Comparison of ENCODE assay signal across 15 cellular contexts in the genomic region with DNA sequence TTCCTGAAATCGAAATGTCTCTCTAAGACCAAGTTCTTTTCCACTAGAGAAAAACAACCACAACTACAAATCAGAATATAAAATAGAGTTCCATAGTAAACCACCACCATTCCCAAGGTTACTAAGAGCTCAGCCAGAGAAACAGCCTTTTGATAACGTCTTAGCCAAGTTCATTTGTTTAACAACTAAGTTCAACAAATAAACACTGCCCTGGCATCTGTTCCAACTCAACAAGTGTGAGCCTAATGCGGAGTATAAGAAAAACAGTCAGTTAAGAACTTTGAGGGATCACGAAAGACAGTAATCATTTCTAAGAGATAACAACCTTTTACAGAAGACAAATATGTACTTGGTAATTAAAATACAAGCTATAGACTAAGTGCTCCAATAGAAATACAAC.
DNase-seq lines count a peak whose midpoint lies in the region; ATAC-seq and TF ChIP-seq lines count a peak whose summit lies in the region.
"Had no signal": no experiment of that assay in that cellular context is flagged by ENCODE, and none has a peak within 500 bp of the region (broad histone marks: within the 10 kb centered on the region; RNA-seq: fewer than 3 reads in every experiment).

No MANE protein-coding gene starts in this region.

- peaks cover 31% of the 10 kb centered on the region for H3K4me1 Mint-ChIP-seq in activated CD4-positive, alpha-beta T cell treated with anti-CD3 and anti-CD28 coated beads, Interleukin-2, amount 10 ng/mL, durations not matched to agents 7 days and 5 days

- ATAC-seq in thoracic aorta (ENCODE audit: insufficient number of reproducible peaks, low FRiP score, low read depth) (peak; percentile 9), HG02588 (IDR thresholded peaks at IDR 0.05; ENCODE audit: unreplicated experiment) (no peak)

- no peaks in the 10 kb centered on the region for H3K27me3 Mint-ChIP-seq in activated CD4-positive, alpha-beta T cell treated with anti-CD3 and anti-CD28 coated beads, Interleukin-2, amount 10 ng/mL, durations not matched to agents 7 days and 5 days

- no peak overlapping the region for H3K4me3 Mint-ChIP-seq in activated CD4-positive, alpha-beta T cell treated with anti-CD3 and anti-CD28 coated beads, Interleukin-2, amount 10 ng/mL, durations not matched to agents 7 days and 5 days

- peak overlapping the region; percentile 75 for H3K9ac ChIP-seq in mesenchymal stem cell (ENCODE audit: low read length)

- no peak overlapping the region for H3K23ac ChIP-seq in mesenchymal stem cell (ENCODE audit: low read length in 2 of 2)

- H3K36me3 ChIP-seq in mesenchymal stem cell (ENCODE audit: control insufficient read depth in 1 of 2, insufficient read depth in 2 of 2, low read depth in 1 of 2, low read length in 2 of 2), result peaks cover under 1 to 3% of the 10 kb centered on the region in 2 experiments
- H3K36me3 ChIP-seq in thoracic aorta, result no peaks in the 10 kb centered on the region
- H3K36me3 ChIP-seq: spleen, tibial nerve had no signal

- H3K27me3 ChIP-seq in mesenchymal stem cell (ENCODE audit: control insufficient read depth in 1 of 2, insufficient read depth in 1 of 2, low read length in 2 of 2), result no peaks in the 10 kb centered on the region
- H3K27me3 ChIP-seq in thoracic aorta (replicated peaks; ENCODE audit: insufficient read depth), result no peaks in the 10 kb centered on the region
- H3K27me3 ChIP-seq: MG63, spleen, tibial nerve had no signal

- no peak overlapping the region for H4K91ac ChIP-seq in mesenchymal stem cell (ENCODE audit: low read length)

- H3K4me2 ChIP-seq in mesenchymal stem cell (ENCODE audit: low read length, poor library complexity, severe bottlenecking), result no peak overlapping the region

- H3K4me1 ChIP-seq in mesenchymal stem cell (ENCODE audit: control insufficient read depth, insufficient read depth, low read depth, low read length) (no peaks in the 10 kb centered on the region), thoracic aorta (ENCODE audit: control insufficient read depth in 1 of 2, low read depth in 2 of 2) (peaks cover 59 to 92% of the 10 kb centered on the region in 2 donors)

- POLR2A ChIA-PET in activated CD4-positive, alpha-beta T cell treated with anti-CD3 and anti-CD28 coated beads, Interleukin-2, amount 10 ng/mL, durations not matched to agents 7 days and 5 days (lab: Charles Lee), result no interaction called here

- H3K27ac Mint-ChIP-seq in activated CD4-positive, alpha-beta T cell treated with anti-CD3 and anti-CD28 coated beads, Interleukin-2, amount 10 ng/mL, durations not matched to agents 7 days and 5 days, result peak overlapping the region; percentile 83

- no peak overlapping the region for H2BK5ac ChIP-seq in mesenchymal stem cell (ENCODE audit: low read depth, low read length, poor library complexity, severe bottlenecking)

- H3K27ac ChIP-seq in mesenchymal stem cell (ENCODE audit: low read length, poor library complexity, severe bottlenecking), result no peak overlapping the region
- H3K27ac ChIP-seq in thoracic aorta, result peak overlapping the region; percentile 36 to 77

- H3K4me3 ChIP-seq in astrocyte of the spinal cord (ENCODE audit: low read depth, low read length), result no peak overlapping the region
- peak overlapping the region in 1 of 2 experiments; percentile 61 for H3K4me3 ChIP-seq in mesenchymal stem cell (ENCODE audit: insufficient read depth in 1 of 2, low read depth in 1 of 2, low read length in 2 of 2)
- peak overlapping the region; percentile 26 for H3K4me3 ChIP-seq in thoracic aorta
- H3K4me3 ChIP-seq: MG63, spleen, tibial nerve had no signal

- no peak overlapping the region for H3K18ac ChIP-seq in mesenchymal stem cell (ENCODE audit: low read depth in 1 of 2, low read length in 2 of 2)

- no peak overlapping the region for H3K4ac ChIP-seq in mesenchymal stem cell (ENCODE audit: low read depth in 1 of 2, low read length in 2 of 2)

- H4K8ac ChIP-seq in mesenchymal stem cell (ENCODE audit: low read length), result no peak overlapping the region

- H2AK5ac ChIP-seq in mesenchymal stem cell (ENCODE audit: low read length, severe bottlenecking), result no peak overlapping the region

- 28% methylated on average over 2 of the region's 4 CpGs for WGBS in mesenchymal stem cell

- CTCF ChIA-PET in activated CD4-positive, alpha-beta T cell treated with anti-CD3 and anti-CD28 coated beads, Interleukin-2, amount 10 ng/mL, durations not matched to agents 7 days and 5 days (lab: Charles Lee), result interaction anchor here (0.6 to 1.2 kb wide), 2 partner anchors 8 to 312 kb away, joined by 3 read pairs; no protein-coding TSS in a partner anchor

- in situ Hi-C loops in astrocyte of the spinal cord (cut with HindIII; ENCODE audit: low sequenced_read_pairs), result no loop called here

- H3K14ac ChIP-seq in mesenchymal stem cell (ENCODE audit: low read length in 2 of 2), result no peak overlapping the region

- H3K9me3 Mint-ChIP-seq in activated CD4-positive, alpha-beta T cell treated with anti-CD3 and anti-CD28 coated beads, Interleukin-2, amount 10 ng/mL, durations not matched to agents 7 days and 5 days, result peaks cover 24% of the 10 kb centered on the region

- H3K36me3 Mint-ChIP-seq in activated CD4-positive, alpha-beta T cell treated with anti-CD3 and anti-CD28 coated beads, Interleukin-2, amount 10 ng/mL, durations not matched to agents 7 days and 5 days (ENCODE audit: low read depth), result peaks cover 41% of the 10 kb centered on the region

- H2BK15ac ChIP-seq in mesenchymal stem cell (ENCODE audit: low read depth, poor library complexity, severe bottlenecking), result no peak overlapping the region

- H2BK120ac ChIP-seq in mesenchymal stem cell (ENCODE audit: low read depth, low read length), result no peak overlapping the region

- DNase-seq in activated CD4-positive, alpha-beta T cell treated with anti-CD3 and anti-CD28 coated beads, Interleukin-2, amount 10 ng/mL, durations not matched to agents 7 days and 5 days, result no peak
- no peak for DNase-seq in activated CD4-positive, alpha-beta T cell treated with anti-CD3 and anti-CD28 coated beads for 48 hours
- DNase-seq in astrocyte of the spinal cord (ENCODE audit: low read depth, low spot score) (peak; percentile 36), mesenchymal stem cell (peak; percentile 80), thoracic aorta (ENCODE audit: low spot score) (no peak), C1 segment of cervical spinal cord (lab: John Stamatoyannopoulos, UW) (no peak), HuH-7.5 (ENCODE audit: low spot score) (no peak)
- DNase-seq: activated CD4-positive, alpha-beta T cell treated with anti-CD3 and anti-CD28 coated beads for 4 hours; activated effector memory CD4-positive, alpha-beta T cell treated with Interleukin-2 at 50 U/mL for 16 hours; DMS153; MG63; NCI-H2107; spleen had no signal

- H3K9me3 ChIP-seq in mesenchymal stem cell (ENCODE audit: control insufficient read depth, low read length), result no peaks in the 10 kb centered on the region
- H3K9me3 ChIP-seq in thoracic aorta, result no peaks in the 10 kb centered on the region
- H3K9me3 ChIP-seq: MG63, spleen, tibial nerve had no signal

- no peak overlapping the region for H2BK12ac ChIP-seq in mesenchymal stem cell (ENCODE audit: low read length in 2 of 2)

- peaks cover 23% of the 10 kb centered on the region for H3K79me1 ChIP-seq in mesenchymal stem cell (replicated peaks; ENCODE audit: low read length, poor library complexity, severe bottlenecking)

- no peak overlapping the region for H2AFZ ChIP-seq in mesenchymal stem cell (ENCODE audit: low read depth, low read length)

- no peak for TF ChIP-seq CTCF in astrocyte of the spinal cord (IDR thresholded peaks at IDR 0.05; ENCODE audit: low read depth, low read length)
- no peak for TF ChIP-seq CTCF in thoracic aorta (IDR thresholded peaks at IDR 0.05)

Comparison
In these comparisons a context has a peak if more than half of its experiments do, and no peak if none do; other contexts are left out.
1. DNase-seq: peak in astrocyte of the spinal cord (single experiment) and mesenchymal stem cell (single experiment); none in activated CD4-positive, alpha-beta T cell treated with anti-CD3 and anti-CD28 coated beads, Interleukin-2, amount 10 ng/mL, durations not matched to agents 7 days and 5 days (single experiment), activated CD4-positive, alpha-beta T cell treated with anti-CD3 and anti-CD28 coated beads for 48 hours (single experiment), thoracic aorta (single experiment), C1 segment of cervical spinal cord (0 of 14) and HuH-7.5 (single experiment).